ENCODE assay signal across 16 cellular contexts in genomic region chr12:31849090-31849687, GRCh38.
DNase-seq lines count a peak whose midpoint lies in the region; ATAC-seq and TF ChIP-seq lines count a peak whose summit lies in the region.
"Had no signal": no experiment of that assay in that cellular context is flagged by ENCODE, and none has a peak within 500 bp of the region (broad histone marks: within the 10 kb centered on the region; RNA-seq: fewer than 3 reads in every experiment).

No MANE protein-coding gene starts in this region.

- H3K4me1 ChIP-seq in HEK293 (ENCODE audit: control insufficient read depth, insufficient read depth, low read length) (no peaks in the 10 kb centered on the region), right cardiac atrium (ENCODE audit: control insufficient read depth, insufficient read depth, low read length) (no peaks in the 10 kb centered on the region)
- H3K4me1 ChIP-seq in effector memory CD4-positive, alpha-beta T cell (ENCODE audit: control insufficient read depth, insufficient read depth, low read length, poor library complexity, severe bottlenecking), result no peaks in the 10 kb centered on the region

- intact Hi-C loops in right cardiac atrium (cut with DNase I), result no loop called here

- no peak overlapping the region for H3K27ac ChIP-seq in HEK293 (ENCODE audit: extremely low read depth, low read depth, low read length)
- H3K27ac ChIP-seq in right cardiac atrium (ENCODE audit: low read length), result no peak overlapping the region
- no peak overlapping the region for H3K27ac ChIP-seq in effector memory CD4-positive, alpha-beta T cell (ENCODE audit: insufficient read depth, low read length, poor library complexity, severe bottlenecking)
- H3K27ac ChIP-seq: coronary artery, spleen had no signal

- no peak for ATAC-seq in right cardiac atrium

- no peaks in the 10 kb centered on the region for H3K36me3 ChIP-seq in HEK293 (ENCODE audit: control insufficient read depth in 2 of 2, insufficient read depth in 1 of 2, low read length in 2 of 2)
- H3K36me3 ChIP-seq in effector memory CD4-positive, alpha-beta T cell (ENCODE audit: control insufficient read depth, insufficient read depth, low read length), result no peaks in the 10 kb centered on the region

- DNase-seq in DMS53 (lab: John Stamatoyannopoulos, UW), result peak; percentile 83
- DNase-seq in RPMI7951 (ENCODE audit: low read depth), result peak; percentile 37
- DNase-seq in fibroblast of pulmonary artery (ENCODE audit: low read depth), result peak; percentile 33
- DNase-seq in mesenteric fat pad (ENCODE audit: low spot score), result no peak
- DNase-seq in right cardiac atrium, result no peak
- DNase-seq in effector memory CD4-positive, alpha-beta T cell, result no peak
- no peak for DNase-seq in Ammon's horn (ENCODE audit: low spot score)
- DNase-seq: activated T-cell treated with anti-CD3 and anti-CD28 coated beads for 4 hours, HFFc6, midbrain, NCI-H1436, spleen, substantia nigra, SW 1271 had no signal

- no peaks in the 10 kb centered on the region for H3K27me3 ChIP-seq in right cardiac atrium (ENCODE audit: control insufficient read depth, insufficient read depth)
- H3K27me3 ChIP-seq in effector memory CD4-positive, alpha-beta T cell (replicated peaks; ENCODE audit: control insufficient read depth, insufficient read depth, low read length, poor library complexity, severe bottlenecking), result no peaks in the 10 kb centered on the region
- H3K27me3 ChIP-seq: spleen had no signal

- no peak overlapping the region for H3K4me3 ChIP-seq in HEK293 (ENCODE audit: low read depth, low read length)
- H3K4me3 ChIP-seq in fibroblast of pulmonary artery (replicated peaks; ENCODE audit: low read depth, low read length), result no peak overlapping the region
- H3K4me3 ChIP-seq in right cardiac atrium (ENCODE audit: low read length), result no peak overlapping the region
- no peak overlapping the region for H3K4me3 ChIP-seq in effector memory CD4-positive, alpha-beta T cell (ENCODE audit: insufficient read depth, low read depth, low read length, poor library complexity, severe bottlenecking)
- H3K4me3 ChIP-seq: coronary artery, spleen had no signal

- no peak for TF ChIP-seq CTCF in HEK293 (tag by site-specific recombination; IDR thresholded peaks at IDR 0.05)
- TF ChIP-seq CTCF in fibroblast of pulmonary artery (IDR thresholded peaks at IDR 0.05; ENCODE audit: low read length, missing control alignments), result no peak

- H3K9me3 ChIP-seq in HEK293 (ENCODE audit: control insufficient read depth, insufficient read depth, low read depth, low read length) (no peaks in the 10 kb centered on the region), right cardiac atrium (ENCODE audit: control insufficient read depth, low read length) (peaks cover 2% of the 10 kb centered on the region)
- H3K9me3 ChIP-seq in effector memory CD4-positive, alpha-beta T cell (ENCODE audit: control insufficient read depth, low read length), result no peaks in the 10 kb centered on the region

- CTCF ChIA-PET in HEK293 (lab: Yijun Ruan, JAX), result no interaction called here

- POLR2A ChIA-PET in HEK293 (lab: Yijun Ruan, JAX), result no interaction called here

- 66% methylated on average over 3 of the region's 3 CpGs for WGBS in right cardiac atrium

TF ChIP-seq in HEK293, 187 proteins besides CTCF, POLR2A, EP300 and RAD21 (continues in another document):
- TF ChIP-seq ZNF561 (tag by site-specific recombination; IDR thresholded peaks at IDR 0.05; ENCODE audit: borderline replicate concordance) (0 out of 2 replicates have a peak, but pooled peaks have one; percentile 36), ZNF626 (tag by site-specific recombination; IDR thresholded peaks at IDR 0.05) (peak; percentile 91), ZNF660 (tag by site-specific recombination; IDR thresholded peaks at IDR 0.05) (0 out of 2 replicates have a peak, but pooled peaks have one; percentile 20), SETDB1 (IDR thresholded peaks at IDR 0.05; ENCODE audit: insufficient read length, low read length) (peak; percentile 100), ZNF391 (tag by site-specific recombination; IDR thresholded peaks at IDR 0.05; ENCODE audit: borderline replicate concordance, low read depth) (no peak), ZNF350 (tag by site-specific recombination; IDR thresholded peaks at IDR 0.05) (peak; percentile 53; the same call in 1 of the 2 replicates), ZNF529 (tag by site-specific recombination; IDR thresholded peaks at IDR 0.05; ENCODE audit: insufficient replicate concordance) (peak; percentile 46), ZNF510 (tag by site-specific recombination; IDR thresholded peaks at IDR 0.05; ENCODE audit: insufficient replicate concordance) (peak; percentile 9), ZNF558 (tag by site-specific recombination; IDR thresholded peaks at IDR 0.05) (peak; percentile 59; the same call in 1 of the 2 replicates), ZNF654 (tag by site-specific recombination; IDR thresholded peaks at IDR 0.05; ENCODE audit: low read depth) (no peak), ZNF114 (tag by site-specific recombination; IDR thresholded peaks at IDR 0.05) (no peak), ZNF549 (tag by site-specific recombination; IDR thresholded peaks at IDR 0.05) (peak; percentile 73), ZNF707 (tag by site-specific recombination; IDR thresholded peaks at IDR 0.05) (0 out of 2 replicates have a peak, but pooled peaks have one; percentile 19), TRIM28 (IDR thresholded peaks at IDR 0.05; ENCODE audit: borderline replicate concordance, low read length) (peak; percentile 99), ZNF184 (tag by site-specific recombination; IDR thresholded peaks at IDR 0.05) (peak; percentile 68; the same call in 1 of the 2 replicates), ZNF776 (tag by site-specific recombination; IDR thresholded peaks at IDR 0.05; ENCODE audit: borderline replicate concordance) (no peak)
- TF ChIP-seq, protein P1, sequence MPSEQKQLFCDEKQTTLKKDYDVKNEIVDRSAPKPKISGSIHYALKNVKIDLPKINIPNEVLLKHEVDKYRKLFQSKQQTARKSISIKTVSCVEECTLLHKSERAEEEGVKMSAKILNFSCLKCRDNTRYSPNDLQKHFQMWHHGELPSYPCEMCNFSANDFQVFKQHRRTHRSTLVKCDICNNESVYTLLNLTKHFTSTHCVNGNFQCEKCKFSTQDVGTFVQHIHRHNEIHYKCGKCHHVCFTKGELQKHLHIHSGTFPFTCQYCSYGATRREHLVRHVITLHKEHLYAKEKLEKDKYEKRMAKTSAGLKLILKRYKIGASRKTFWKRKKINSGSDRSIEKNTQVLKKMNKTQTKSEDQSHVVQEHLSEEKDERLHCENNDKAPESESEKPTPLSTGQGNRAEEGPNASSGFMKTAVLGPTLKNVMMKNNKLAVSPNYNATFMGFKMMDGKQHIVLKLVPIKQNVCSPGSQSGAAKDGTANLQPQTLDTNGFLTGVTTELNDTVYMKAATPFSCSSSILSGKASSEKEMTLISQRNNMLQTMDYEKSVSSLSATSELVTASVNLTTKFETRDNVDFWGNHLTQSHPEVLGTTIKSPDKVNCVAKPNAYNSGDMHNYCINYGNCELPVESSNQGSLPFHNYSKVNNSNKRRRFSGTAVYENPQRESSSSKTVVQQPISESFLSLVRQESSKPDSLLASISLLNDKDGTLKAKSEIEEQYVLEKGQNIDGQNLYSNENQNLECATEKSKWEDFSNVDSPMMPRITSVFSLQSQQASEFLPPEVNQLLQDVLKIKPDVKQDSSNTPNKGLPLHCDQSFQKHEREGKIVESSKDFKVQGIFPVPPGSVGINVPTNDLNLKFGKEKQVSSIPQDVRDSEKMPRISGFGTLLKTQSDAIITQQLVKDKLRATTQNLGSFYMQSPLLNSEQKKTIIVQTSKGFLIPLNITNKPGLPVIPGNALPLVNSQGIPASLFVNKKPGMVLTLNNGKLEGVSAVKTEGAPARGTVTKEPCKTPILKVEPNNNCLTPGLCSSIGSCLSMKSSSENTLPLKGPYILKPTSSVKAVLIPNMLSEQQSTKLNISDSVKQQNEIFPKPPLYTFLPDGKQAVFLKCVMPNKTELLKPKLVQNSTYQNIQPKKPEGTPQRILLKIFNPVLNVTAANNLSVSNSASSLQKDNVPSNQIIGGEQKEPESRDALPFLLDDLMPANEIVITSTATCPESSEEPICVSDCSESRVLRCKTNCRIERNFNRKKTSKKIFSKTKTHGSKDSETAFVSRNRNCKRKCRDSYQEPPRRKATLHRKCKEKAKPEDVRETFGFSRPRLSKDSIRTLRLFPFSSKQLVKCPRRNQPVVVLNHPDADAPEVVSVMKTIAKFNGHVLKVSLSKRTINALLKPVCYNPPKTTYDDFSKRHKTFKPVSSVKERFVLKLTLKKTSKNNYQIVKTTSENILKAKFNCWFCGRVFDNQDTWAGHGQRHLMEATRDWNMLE (tag by site-specific recombination; conservative IDR thresholded peaks at IDR 0.05; ENCODE audit: low read depth), result peak; percentile 48; the same call in 1 of the 2 replicates
- TF ChIP-seq, protein P2, sequence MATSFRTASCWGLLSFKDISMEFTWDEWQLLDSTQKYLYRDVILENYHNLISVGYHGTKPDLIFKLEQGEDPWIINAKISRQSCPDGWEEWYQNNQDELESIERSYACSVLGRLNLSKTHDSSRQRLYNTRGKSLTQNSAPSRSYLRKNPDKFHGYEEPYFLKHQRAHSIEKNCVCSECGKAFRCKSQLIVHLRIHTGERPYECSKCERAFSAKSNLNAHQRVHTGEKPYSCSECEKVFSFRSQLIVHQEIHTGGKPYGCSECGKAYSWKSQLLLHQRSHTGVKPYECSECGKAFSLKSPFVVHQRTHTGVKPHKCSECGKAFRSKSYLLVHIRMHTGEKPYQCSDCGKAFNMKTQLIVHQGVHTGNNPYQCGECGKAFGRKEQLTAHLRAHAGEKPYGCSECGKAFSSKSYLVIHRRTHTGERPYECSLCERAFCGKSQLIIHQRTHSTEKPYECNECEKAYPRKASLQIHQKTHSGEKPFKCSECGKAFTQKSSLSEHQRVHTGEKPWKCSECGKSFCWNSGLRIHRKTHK (tag by site-specific recombination; IDR thresholded peaks at IDR 0.05), result peak; percentile 46

Comparison
In these comparisons a context has a peak if more than half of its experiments do, and no peak if none do; other contexts are left out.
1. DNase-seq: peak in DMS53 (single experiment), RPMI7951 (single experiment) and fibroblast of pulmonary artery (single experiment); none in mesenteric fat pad (single experiment), right cardiac atrium (0 of 3), effector memory CD4-positive, alpha-beta T cell (0 of 3) and Ammon's horn (single experiment).